10 cellular contexts compared by ENCODE assay signal in the genomic region with DNA sequence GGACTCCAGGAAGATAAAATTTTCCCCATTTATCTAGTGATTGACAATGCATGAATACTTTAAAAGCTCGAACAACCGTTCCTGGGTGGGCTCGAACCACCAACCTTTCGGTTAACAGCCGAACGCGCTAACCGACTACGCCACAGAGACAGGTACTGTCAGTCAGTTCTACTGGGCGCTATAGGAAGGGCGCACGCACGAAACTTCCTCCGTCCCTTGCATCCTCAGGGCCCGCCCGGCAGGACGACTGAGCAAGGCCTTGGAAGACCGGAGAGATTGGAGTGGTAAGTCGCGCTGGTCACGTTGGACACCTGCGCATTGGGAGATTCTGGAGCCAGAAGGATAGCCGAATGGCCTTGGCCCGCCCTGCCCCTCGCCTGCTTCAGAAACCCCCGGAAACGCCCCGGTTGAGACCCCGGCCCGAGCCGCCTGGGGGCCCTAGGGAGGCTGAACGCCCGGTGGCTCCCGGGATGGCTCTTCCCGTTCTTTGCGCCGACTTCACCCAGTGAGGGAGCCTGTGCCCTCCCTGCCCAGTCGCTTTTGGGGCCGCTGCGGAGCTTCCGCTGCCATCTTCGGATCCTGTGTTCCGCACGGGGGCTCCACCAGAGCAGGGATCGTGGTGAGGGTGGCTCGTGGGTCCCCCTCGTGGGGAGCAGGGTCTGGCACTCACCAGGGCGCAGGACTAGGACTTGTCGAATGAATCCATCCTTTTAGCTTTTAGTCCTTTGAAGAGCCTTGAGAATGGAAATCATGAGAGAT. TPM values are rescaled to one million over a fixed set of nuclear protein-coding genes. Genes with fewer than 3 reads are reported as not detected.
DNase-seq lines count a peak whose midpoint lies in the region; ATAC-seq and TF ChIP-seq lines count a peak whose summit lies in the region.
"Not testable (repeated sequence)": the region's sequence is repeated elsewhere in the genome, so short reads cannot be mapped to it uniquely, and the experiment has no call there.
"Had no signal": no experiment of that assay in that cellular context is flagged by ENCODE, and none has a peak within 500 bp of the region (broad histone marks: within the 10 kb centered on the region; RNA-seq: fewer than 3 reads in every experiment).

No MANE protein-coding gene starts in this region.

- not testable (repeated sequence) for H3K9me2 ChIP-seq in SU-DHL-6 (replicated peaks; ENCODE audit: insufficient read depth, low read length)

- H3K79me2 ChIP-seq in SU-DHL-6 (ENCODE audit: insufficient read depth, low read length) = not testable (repeated sequence)

- not testable (repeated sequence) for ATAC-seq in activated T-cell treated with anti-CD3 and anti-CD28 coated beads, Interleukin-2, amount 50 U/mL, for 4 hours; psoas muscle

- not testable (repeated sequence) for H2AFZ ChIP-seq in SU-DHL-6 (ENCODE audit: low read depth, low read length, severe bottlenecking)

- intact Hi-C loops in dorsolateral prefrontal cortex (cut with DNase I); psoas muscle (cut with DNase I): not testable (repeated sequence)

- peak overlapping the region; percentile 89 for H3K4me3 Mint-ChIP-seq in activated T-cell treated with anti-CD3 and anti-CD28 coated beads, Interleukin-2, amount 50 U/mL, for 4 hours
- H3K4me3 Mint-ChIP-seq in stimulated activated naive CD8-positive, alpha-beta T cell treated with anti-CD3 and anti-CD28 coated beads, Interleukin-15, Interleukin-2, amounts not matched to agents 100 ng/mL and 50 ng/mL, for 24 hours = peak overlapping the region; percentile 87

- not testable (repeated sequence) for H3K27me3 Mint-ChIP-seq in activated T-cell treated with anti-CD3 and anti-CD28 coated beads, Interleukin-2, amount 50 U/mL, for 4 hours (ENCODE audit: low read depth); stimulated activated naive CD8-positive, alpha-beta T cell treated with anti-CD3 and anti-CD28 coated beads, Interleukin-15, Interleukin-2, amounts not matched to agents 100 ng/mL and 50 ng/mL, for 24 hours

- H3K27me3 ChIP-seq in SU-DHL-6 (ENCODE audit: low read length); dorsolateral prefrontal cortex; psoas muscle (ENCODE audit: insufficient read depth in 3 of 3, low read length in 2 of 3): not testable (repeated sequence)

- not testable (repeated sequence) for TF ChIP-seq CTCF in SU-DHL-6 (IDR thresholded peaks at IDR 0.05; ENCODE audit: insufficient read depth, low read length, poor library complexity, severe bottlenecking); psoas muscle (IDR thresholded peaks at IDR 0.05)
- peak in 30 of 56 donors; percentile 6 to 52 (median 28) for TF ChIP-seq CTCF in dorsolateral prefrontal cortex (IDR thresholded peaks at IDR 0.05 in 54 of 56, conservative IDR thresholded peaks at IDR 0.05 in 2 of 56; ENCODE audit: low read depth in 1 of 56, partially characterized antibody in 56 of 56)

- H3K9ac ChIP-seq in SU-DHL-6 (ENCODE audit: low read length) = not testable (repeated sequence)

- 2 to 15% (median 3%) methylated on average over 2 to 49 of the region's 49 CpGs for WGBS in psoas muscle, 3 donors

- H3K4me3 ChIP-seq in SU-DHL-6 (ENCODE audit: insufficient read depth, low read length, poor library complexity, severe bottlenecking) = not testable (repeated sequence)
- H3K4me3 ChIP-seq in dorsolateral prefrontal cortex (peak overlapping the region in 53 of 59 donors; percentile 24 to 71 (median 51)), psoas muscle (peak overlapping the region; percentile 65)

- H3K27ac ChIP-seq in SU-DHL-6 (ENCODE audit: low read depth, low read length) = not testable (repeated sequence)
- peak overlapping the region in 36 of 59 donors; percentile 18 to 94 (median 72) for H3K27ac ChIP-seq in dorsolateral prefrontal cortex
- peak overlapping the region; percentile 60 for H3K27ac ChIP-seq in psoas muscle

- not testable (repeated sequence) for H3K4me1 ChIP-seq in psoas muscle

- not testable (repeated sequence) for H3K9me3 Mint-ChIP-seq in activated T-cell treated with anti-CD3 and anti-CD28 coated beads, Interleukin-2, amount 50 U/mL, for 4 hours; stimulated activated naive CD8-positive, alpha-beta T cell treated with anti-CD3 and anti-CD28 coated beads, Interleukin-15, Interleukin-2, amounts not matched to agents 100 ng/mL and 50 ng/mL, for 24 hours

- H3K4me2 ChIP-seq in SU-DHL-6 (ENCODE audit: low read depth, low read length, poor library complexity, severe bottlenecking) = peak overlapping the region; percentile 22

- H3K27ac Mint-ChIP-seq in stimulated activated naive CD8-positive, alpha-beta T cell treated with anti-CD3 and anti-CD28 coated beads, Interleukin-15, Interleukin-2, amounts not matched to agents 100 ng/mL and 50 ng/mL, for 24 hours = peak overlapping the region; percentile 97

- H3K36me3 Mint-ChIP-seq in activated T-cell treated with anti-CD3 and anti-CD28 coated beads, Interleukin-2, amount 50 U/mL, for 4 hours (ENCODE audit: insufficient read depth); stimulated activated naive CD8-positive, alpha-beta T cell treated with anti-CD3 and anti-CD28 coated beads, Interleukin-15, Interleukin-2, amounts not matched to agents 100 ng/mL and 50 ng/mL, for 24 hours (ENCODE audit: low read depth): not testable (repeated sequence)

- H3F3A ChIP-seq in SU-DHL-6 (ENCODE audit: insufficient read depth) = not testable (repeated sequence)

- DNase-seq in DMS53 treated with DMSO at 0.1 percent for 48 hours (lab: John Stamatoyannopoulos, UW; ENCODE audit: unreplicated experiment) = peak; percentile 54
- DNase-seq in LHCN-M2 (ENCODE audit: low read depth) = peak; percentile 32
- peak; percentile 60 for DNase-seq in activated T-cell treated with anti-CD3 and anti-CD28 coated beads, Interleukin-2, amount 50 U/mL, for 4 hours
- peak in 9 of 10 donors; percentile 45 to 89 (median 67) for DNase-seq in dorsolateral prefrontal cortex
- DNase-seq in kidney glomerular epithelial cell (lab: John Stamatoyannopoulos, UW) = peak; percentile 34
- peak; percentile 60 to 83 for DNase-seq in psoas muscle

- not testable (repeated sequence) for H4K20me1 ChIP-seq in SU-DHL-6 (ENCODE audit: low read depth, low read length)

- not testable (repeated sequence) for H3K4me1 Mint-ChIP-seq in activated T-cell treated with anti-CD3 and anti-CD28 coated beads, Interleukin-2, amount 50 U/mL, for 4 hours (ENCODE audit: low read depth); stimulated activated naive CD8-positive, alpha-beta T cell treated with anti-CD3 and anti-CD28 coated beads, Interleukin-15, Interleukin-2, amounts not matched to agents 100 ng/mL and 50 ng/mL, for 24 hours (ENCODE audit: low read depth)

- not testable (repeated sequence) for H3K9me3 ChIP-seq in SU-DHL-6 (ENCODE audit: insufficient read depth, low read length); psoas muscle

- H3K36me3 ChIP-seq in SU-DHL-6 (ENCODE audit: low read length); psoas muscle (ENCODE audit: insufficient read depth in 1 of 2, low read depth in 1 of 2): not testable (repeated sequence)

RNA-seq across cellular contexts. Expression of gene PPIAL4A, which starts 45.2 kb away (rescaled TPM):
- not detected in 2 replicates for total RNA-seq in LHCN-M2 (2014; rRNA removed)
- polyA plus RNA-seq in LHCN-M2 (2012) = not detected
- not detected for total RNA-seq in activated T-cell treated with anti-CD3 and anti-CD28 coated beads, Interleukin-2, amount 50 U/mL, for 4 hours
- 1 to 10 TPM in 1 of 120 experiments, not detected in 119; 1.2 TPM for total RNA-seq in dorsolateral prefrontal cortex
- not detected for total RNA-seq in psoas muscle
- polyA plus RNA-seq in psoas muscle = not detected
- total RNA-seq: lower lobe of right lung, SK-MEL-5 had no signal
